Comparison of ENCODE assay signal across 8 cellular contexts in genomic region chr12:9869307-9870161, GRCh38. TPM values are rescaled to one million over a fixed set of nuclear protein-coding genes. Genes with fewer than 3 reads are reported as not detected.
A peak's percentile ranks its signal among the peaks of the same experiment; 100 is the strongest.
DNase-seq lines count a peak whose midpoint lies in the region; TF ChIP-seq lines count a peak whose summit lies in the region.

Gene CLEC2B, minus strand, starts transcription at chr12:9869354.

- in situ Hi-C loops in transverse colon (cut with MboI; ENCODE audit: low pct_ligation_motif_present in 1 of 4, low pct_unique_long_range_greater_than_20kb in 1 of 4, low sequenced_read_pairs in 3 of 4) = no loop called here

- H3K9me3 Mint-ChIP-seq in HFFc6 = no peaks in the 10 kb centered on the region

- TF ChIP-seq CTCF in HFFc6 (IDR thresholded peaks at IDR 0.05) = no peak
- TF ChIP-seq CTCF in RWPE1 (conservative IDR thresholded peaks at IDR 0.05; ENCODE audit: low read depth) = no peak
- TF ChIP-seq CTCF in coronary artery (IDR thresholded peaks at IDR 0.05) = no peak
- no peak for TF ChIP-seq CTCF in transverse colon (IDR thresholded peaks at IDR 0.05)

- H3K9me3 ChIP-seq in transverse colon = no peaks in the 10 kb centered on the region

- H3K27ac Mint-ChIP-seq in HFFc6 = peak within 1 kb of the TSS; percentile 17; the same call in 1 of the 2 replicates

- no peaks in the 10 kb centered on the region for H3K36me3 Mint-ChIP-seq in HFFc6 (ENCODE audit: low read depth)

- peaks cover 0 to 8% (median 0%) of the 10 kb centered on the region in 4 donors for H3K4me1 ChIP-seq in transverse colon

- CTCF ChIA-PET in RWPE1 (lab: Yijun Ruan, JAX) = interaction anchor here (0.6 kb wide), 1 partner anchor 228 kb away, joined by 3 read pairs; no protein-coding TSS in a partner anchor

- intact Hi-C loops in transverse colon (cut with DNase I; ENCODE audit: low total_unique reads) = no loop called here

- H3K4me3 ChIP-seq in coronary artery (peak within 1 kb of the TSS; percentile 67), transverse colon (peak within 1 kb of the TSS; percentile 12 to 50 (median 38))

- 2 to 7% methylated on average over 11 of the region's 11 CpGs for WGBS in transverse colon (ENCODE audit: low coverage in 1 of 2), 2 donors

- DNase-seq in EL = peak; percentile 50
- DNase-seq in HFFc6 = peak; percentile 56
- peak; percentile 38 for DNase-seq in RWPE1 (ENCODE audit: low spot score)
- no peak for DNase-seq in coronary artery (ENCODE audit: low spot score)
- DNase-seq in mesenteric fat pad (ENCODE audit: low spot score) = no peak
- DNase-seq in transverse colon = no peak
- no peak for DNase-seq in HuH-7.5 (ENCODE audit: low spot score)
- no peak for DNase-seq in activated gamma-delta T cell treated with Interleukin-2 at 50 U/mL for 16 hours

- no peaks in the 10 kb centered on the region for H3K27me3 ChIP-seq in transverse colon

- peak; percentile 66 for TF ChIP-seq POLR2A in transverse colon (IDR thresholded peaks at IDR 0.05)

- H3K27me3 Mint-ChIP-seq in HFFc6 (ENCODE audit: insufficient read depth) = no peaks in the 10 kb centered on the region; the same call in 1 of the 2 replicates

- POLR2A ChIA-PET in RWPE1 (lab: Yijun Ruan, JAX; ENCODE audit: low non-redundant PET) = no interaction called here

- TF ChIP-seq EP300 in transverse colon (IDR thresholded peaks at IDR 0.05; ENCODE audit: low read depth) = no peak

- peaks cover 14% of the 10 kb centered on the region for H3K4me1 Mint-ChIP-seq in HFFc6 (ENCODE audit: low read depth)

- peak within 1 kb of the TSS; percentile 90 for H3K4me3 Mint-ChIP-seq in HFFc6

- no peaks in the 10 kb centered on the region for H3K36me3 ChIP-seq in transverse colon

- H3K27ac ChIP-seq in RWPE1 (no peak within 1 kb of the TSS), coronary artery (peak within 1 kb of the TSS; percentile 67 to 80), transverse colon (peak within 1 kb of the TSS; percentile 65 to 85 (median 82))

RNA-seq across cellular contexts. Expression of gene CLEC2B, which starts in this region (rescaled TPM):
- total RNA-seq in HFFc6 (2021; fragmentation: NEBNext Ultra II Directional; extraction: Animal tissue kit (Norgen Biotek cat#: 25700)) = not detected
- total RNA-seq in mesenteric fat pad = 17.1 TPM
- total RNA-seq in transverse colon = 10 to 100 TPM in 1 of 4 donors, 1 to 10 TPM in 1, not detected in 2; 4.8 to 11.7 TPM

Comparison
In these comparisons a context has a peak if more than half of its experiments do, and no peak if none do; other contexts are left out.
1. Peak in DNase-seq in HFFc6; RNA of the gene not detected or under 1 TPM.
2. DNase-seq: peak in EL (single experiment) and RWPE1 (single experiment); none in coronary artery (single experiment), mesenteric fat pad (single experiment), transverse colon (single experiment), HuH-7.5 (single experiment) and activated gamma-delta T cell treated with Interleukin-2 at 50 U/mL for 16 hours (single experiment).